ENCODE assay signal across 32 cellular contexts in genomic region chrX:114842181-114842580, GRCh38.
"Had no signal": no experiment of that assay in that cellular context is flagged by ENCODE, and none has a peak within 500 bp of the region (broad histone marks: within the 10 kb centered on the region; RNA-seq: fewer than 3 reads in every experiment).

No MANE protein-coding gene starts in this region.

- H3K4me3 ChIP-seq: body of pancreas, esophagus squamous epithelium, gastroesophageal sphincter, ovary, prostate gland, sigmoid colon, uterus had no signal

- H3K36me3 Mint-ChIP-seq: activated naive CD8-positive, alpha-beta T cell; memory B cell; natural killer cell; stimulated activated memory B cell treated with anti-CD40 and anti-IgM and Interleukin-4, amounts not matched to agents 10 μg/mL and 1 μg/mL and 100 μg/mL, for 72 hours; type B pancreatic cell had no signal

- H3K4me1 ChIP-seq: body of pancreas, esophagus squamous epithelium, gastroesophageal sphincter, prostate gland, sigmoid colon, uterus had no signal

- H3K36me3 ChIP-seq: esophagus squamous epithelium, gastroesophageal sphincter, neutrophil, ovary, prostate gland, sigmoid colon, uterus had no signal

- H3K27ac ChIP-seq: body of pancreas, epithelial cell of prostate, esophagus squamous epithelium, gastroesophageal sphincter, neutrophil, ovary, prostate gland, sigmoid colon, uterus, VCaP had no signal

- H3K9me3 Mint-ChIP-seq: memory B cell; stimulated activated memory B cell treated with anti-CD40 and anti-IgM and Interleukin-4, amounts not matched to agents 10 μg/mL and 1 μg/mL and 100 μg/mL, for 72 hours; stimulated activated naive CD8-positive, alpha-beta T cell treated with anti-CD3 and anti-CD28 coated beads, Interleukin-15, amount 100 ng/mL, for 72 hours; type B pancreatic cell had no signal

- DNase-seq: activated CD4-positive, alpha-beta T cell treated with anti-CD3 and anti-CD28 coated beads for 4 hours; activated CD4-positive, alpha-beta T cell treated with anti-CD3 and anti-CD28 coated beads, Interleukin-2, amount 50 U/mL, for 48 hours; activated CD8-positive, alpha-beta memory T cell treated with anti-CD3 and anti-CD28 coated beads for 24 hours; activated effector memory CD4-positive, alpha-beta T cell treated with Interleukin-2 at 50 U/mL for 16 hours; activated naive CD4-positive, alpha-beta T cell treated with Interleukin-2 at 50 U/mL for 16 hours; anterior cingulate cortex; body of pancreas; dermis blood vessel endothelial cell; effector CD4-positive, alpha-beta T cell; esophagus squamous epithelium; hippocampal formation; kidney; left colon; natural killer cell; ovary; retina; sigmoid colon; small intestine; stimulated activated CD4-positive, alpha-beta T cell treated with anti-CD3 and anti-CD28 coated beads, Interleukin-4, amount 100 ng/mL, for 24 hours; stimulated activated naive CD8-positive, alpha-beta T cell treated with anti-CD3 and anti-CD28 coated beads, Interleukin-15, amount 100 ng/mL, for 72 hours; substantia nigra; uterus had no signal

- H3K27me3 Mint-ChIP-seq: activated naive CD8-positive, alpha-beta T cell; memory B cell; stimulated activated memory B cell treated with anti-CD40 and anti-IgM and Interleukin-4, amounts not matched to agents 10 μg/mL and 1 μg/mL and 100 μg/mL, for 72 hours; stimulated activated naive CD8-positive, alpha-beta T cell treated with anti-CD3 and anti-CD28 coated beads, Interleukin-15, amount 100 ng/mL, for 72 hours; type B pancreatic cell had no signal

- H3K27ac Mint-ChIP-seq: activated naive CD8-positive, alpha-beta T cell; memory B cell; natural killer cell; stimulated activated memory B cell treated with anti-CD40 and anti-IgM and Interleukin-4, amounts not matched to agents 10 μg/mL and 1 μg/mL and 100 μg/mL, for 72 hours; stimulated activated naive CD8-positive, alpha-beta T cell treated with anti-CD3 and anti-CD28 coated beads, Interleukin-15, amount 100 ng/mL, for 72 hours; T-helper 2 cell treated with Interferon-gamma antibody and Interleukin-4, amounts not matched to agents 5 μg/mL and 100 μg/mL, for 36 hours; type B pancreatic cell had no signal

- ATAC-seq: body of pancreas; gastroesophageal sphincter; left colon; natural killer cell; stimulated activated memory B cell treated with anti-CD40 and anti-IgM and Interleukin-4, amounts not matched to agents 10 μg/mL and 1 μg/mL and 100 μg/mL, for 72 hours; stimulated activated naive CD8-positive, alpha-beta T cell treated with anti-CD3 and anti-CD28 coated beads, Interleukin-15, amount 100 ng/mL, for 72 hours had no signal

- H3K9me3 ChIP-seq: body of pancreas, esophagus squamous epithelium, gastroesophageal sphincter, neutrophil, ovary, prostate gland, sigmoid colon, uterus had no signal

- H3K4me3 Mint-ChIP-seq: activated naive CD8-positive, alpha-beta T cell; memory B cell; natural killer cell; stimulated activated memory B cell treated with anti-CD40 and anti-IgM and Interleukin-4, amounts not matched to agents 10 μg/mL and 1 μg/mL and 100 μg/mL, for 72 hours; stimulated activated naive CD8-positive, alpha-beta T cell treated with anti-CD3 and anti-CD28 coated beads, Interleukin-15, amount 100 ng/mL, for 72 hours; T-helper 2 cell treated with Interferon-gamma antibody and Interleukin-4, amounts not matched to agents 5 μg/mL and 100 μg/mL, for 36 hours; type B pancreatic cell had no signal

- H3K27me3 ChIP-seq: body of pancreas, esophagus squamous epithelium, gastroesophageal sphincter, neutrophil, ovary, sigmoid colon, uterus had no signal

- H3K4me1 Mint-ChIP-seq: memory B cell; natural killer cell; stimulated activated memory B cell treated with anti-CD40 and anti-IgM and Interleukin-4, amounts not matched to agents 10 μg/mL and 1 μg/mL and 100 μg/mL, for 72 hours; stimulated activated naive CD8-positive, alpha-beta T cell treated with anti-CD3 and anti-CD28 coated beads, Interleukin-15, amount 100 ng/mL, for 72 hours had no signal
